13 cellular contexts compared by ENCODE assay signal in genomic region chr9:3180696-3181048, GRCh38.
A peak's percentile ranks its signal among the peaks of the same experiment; 100 is the strongest.
DNase-seq lines count a peak whose midpoint lies in the region; ATAC-seq and TF ChIP-seq lines count a peak whose summit lies in the region.
"Had no signal": no experiment of that assay in that cellular context is flagged by ENCODE, and none has a peak within 500 bp of the region (broad histone marks: within the 10 kb centered on the region; RNA-seq: fewer than 3 reads in every experiment).

No MANE protein-coding gene starts in this region.

- 95% methylated on average over 19 of the region's 19 CpGs for WGBS in HUES64
- 43 to 51% methylated on average over 5 to 11 of the region's 19 CpGs for WGBS in esophagus squamous epithelium, 2 donors

- H3K27ac Mint-ChIP-seq in osteocyte (ENCODE audit: unreplicated experiment) = no peak overlapping the region
- H3K27ac Mint-ChIP-seq: natural killer cell treated with Interleukin-12 subunit alpha and Interleukin-12 subunit beta and Interleukin-15 and Interleukin-18, amount 100 ng/mL, for 72 hours had no signal

- ATAC-seq in HG03175 (IDR thresholded peaks at IDR 0.05; ENCODE audit: unreplicated experiment) = no peak
- no peak for ATAC-seq in HG02642 (IDR thresholded peaks at IDR 0.05; ENCODE audit: poor library complexity, unreplicated experiment)

- H3K9ac ChIP-seq in HUES64 (ENCODE audit: low read depth, low read length) = no peak overlapping the region
- H3K9ac ChIP-seq: BLaER1 treated with 17β-estradiol and CSF1 and Interleukin-3, amounts not matched to agents 10 nM and 100 nM had no signal

- H3K27me3 ChIP-seq in AG04450 (ENCODE audit: control insufficient read depth, insufficient read depth, low read length) (peaks cover 29% of the 10 kb centered on the region), HUES64 (ENCODE audit: insufficient read depth, low read length) (peaks cover 35% of the 10 kb centered on the region), esophagus squamous epithelium (peaks cover 0 to 33% (median 3%) of the 10 kb centered on the region in 4 donors), A673 (replicated peaks; ENCODE audit: insufficient read depth, low read depth, low read length, poor library complexity) (peaks cover 64% of the 10 kb centered on the region)
- H3K27me3 ChIP-seq: BLaER1 treated with 17β-estradiol and CSF1 and Interleukin-3, amounts not matched to agents 10 nM and 100 nM had no signal

- H3K4me3 Mint-ChIP-seq in osteocyte (ENCODE audit: unreplicated experiment) = peak overlapping the region; percentile 65
- H3K4me3 Mint-ChIP-seq: natural killer cell treated with Interleukin-12 subunit alpha and Interleukin-12 subunit beta and Interleukin-15 and Interleukin-18, amount 100 ng/mL, for 72 hours had no signal

- H3K4me3 ChIP-seq in AG04450 (ENCODE audit: low read depth, low read length) = peak overlapping the region; percentile 38
- H3K4me3 ChIP-seq in HUES64 (ENCODE audit: low read length) = peak overlapping the region; percentile 52
- peak overlapping the region in 3 of 4 donors; percentile 19 to 57 (median 29) for H3K4me3 ChIP-seq in esophagus squamous epithelium
- H3K4me3 ChIP-seq in A673 (ENCODE audit: low read depth, low read length, poor library complexity, severe bottlenecking) = no peak overlapping the region
- H3K4me3 ChIP-seq: BLaER1 treated with 17β-estradiol and CSF1 and Interleukin-3, amounts not matched to agents 10 nM and 100 nM had no signal

- intact Hi-C loops in esophagus squamous epithelium (cut with DNase I) (no loop called here), A673 (cut with micrococcal nuclease; ENCODE audit: unreplicated experiment) (no loop called here)

- H3K36me3 ChIP-seq in HUES64 (ENCODE audit: insufficient read depth, low read length) = no peaks in the 10 kb centered on the region
- H3K36me3 ChIP-seq in esophagus squamous epithelium = no peaks in the 10 kb centered on the region
- H3K36me3 ChIP-seq in A673 (ENCODE audit: insufficient read depth, low read length, poor library complexity, severe bottlenecking) = no peaks in the 10 kb centered on the region
- H3K36me3 ChIP-seq: BLaER1 treated with 17β-estradiol and CSF1 and Interleukin-3, amounts not matched to agents 10 nM and 100 nM had no signal

- no TSS peak for BruUV-seq in A673 (replicated peaks; lab: Mats Ljungman, UMichigan)

- TF ChIP-seq CTCF in AG04450 (IDR thresholded peaks at IDR 0.05; ENCODE audit: low read depth, low read length) (no peak), esophagus squamous epithelium (IDR thresholded peaks at IDR 0.05) (no peak), osteocyte (IDR thresholded peaks at IDR 0.05) (no peak), A673 (conservative IDR thresholded peaks at IDR 0.05; ENCODE audit: low read depth, low read length) (no peak)

- H3K4me1 ChIP-seq in HUES64 (ENCODE audit: insufficient read depth, low read length) (peaks cover 10% of the 10 kb centered on the region; the same call in 1 of the 2 replicates), esophagus squamous epithelium (peaks cover 6 to 12% (median 7%) of the 10 kb centered on the region in 3 donors), A673 (ENCODE audit: insufficient read depth, low read length, poor library complexity, severe bottlenecking) (peaks cover 4% of the 10 kb centered on the region)
- H3K4me1 ChIP-seq: BLaER1 treated with 17β-estradiol and CSF1 and Interleukin-3, amounts not matched to agents 10 nM and 100 nM had no signal

- H3K4me1 Mint-ChIP-seq in osteocyte (ENCODE audit: unreplicated experiment) = peaks cover 12% of the 10 kb centered on the region

- H3K27me3 Mint-ChIP-seq in osteocyte (ENCODE audit: unreplicated experiment) = peaks cover 27% of the 10 kb centered on the region

- H3K27ac ChIP-seq in AG04450 (ENCODE audit: low read depth, low read length) (no peak overlapping the region), HUES64 (ENCODE audit: low read depth, low read length) (no peak overlapping the region), esophagus squamous epithelium (no peak overlapping the region), A673 (ENCODE audit: low read depth, low read length, poor library complexity, severe bottlenecking) (no peak overlapping the region)
- H3K27ac ChIP-seq: BLaER1 treated with 17β-estradiol and CSF1 and Interleukin-3, amounts not matched to agents 10 nM and 100 nM had no signal

- H3K9me3 ChIP-seq in AG04450 (ENCODE audit: control insufficient read depth, insufficient read depth, low read length) (no peaks in the 10 kb centered on the region; the same call in 1 of the 2 replicates), HUES64 (ENCODE audit: insufficient read depth, low read depth, low read length) (no peaks in the 10 kb centered on the region), esophagus squamous epithelium (no peaks in the 10 kb centered on the region), A673 (ENCODE audit: low read depth, low read length, poor library complexity, severe bottlenecking) (no peaks in the 10 kb centered on the region)

- POLR2A ChIA-PET in AG04450 (lab: Yijun Ruan, JAX) (no interaction called here), A673 (lab: Charles Lee; ENCODE audit: low non-redundant PET) (no interaction called here)

- H3K9me3 Mint-ChIP-seq in osteocyte (ENCODE audit: unreplicated experiment) = no peaks in the 10 kb centered on the region
- H3K9me3 Mint-ChIP-seq: natural killer cell treated with Interleukin-12 subunit alpha and Interleukin-12 subunit beta and Interleukin-15 and Interleukin-18, amount 100 ng/mL, for 72 hours had no signal

- H3K36me3 Mint-ChIP-seq in osteocyte (ENCODE audit: unreplicated experiment) = no peaks in the 10 kb centered on the region
- H3K36me3 Mint-ChIP-seq: natural killer cell treated with Interleukin-12 subunit alpha and Interleukin-12 subunit beta and Interleukin-15 and Interleukin-18, amount 100 ng/mL, for 72 hours had no signal

- no peak for TF ChIP-seq POLR2A in esophagus squamous epithelium (IDR thresholded peaks at IDR 0.05)

- DNase-seq in AG04450 (ENCODE audit: low read depth, low spot score) = no peak
- no peak for DNase-seq in esophagus squamous epithelium (lab: John Stamatoyannopoulos, UW)
- DNase-seq in osteocyte (ENCODE audit: extremely low spot score, unreplicated experiment) = no peak
- DNase-seq in SW480 (ENCODE audit: low spot score) = no peak
- DNase-seq in A673 (ENCODE audit: low spot score) = no peak
- DNase-seq: kidney glomerular epithelial cell, NCI-H1694, SIG-M5 had no signal

- CTCF ChIA-PET in AG04450 (lab: Charles Lee) = interaction anchor here (1.1 kb wide), 1 partner anchor 261 kb away, joined by 4 read pairs; no protein-coding TSS in a partner anchor
- CTCF ChIA-PET in A673 (lab: Charles Lee) = no interaction called here
